In the genomic region with DNA sequence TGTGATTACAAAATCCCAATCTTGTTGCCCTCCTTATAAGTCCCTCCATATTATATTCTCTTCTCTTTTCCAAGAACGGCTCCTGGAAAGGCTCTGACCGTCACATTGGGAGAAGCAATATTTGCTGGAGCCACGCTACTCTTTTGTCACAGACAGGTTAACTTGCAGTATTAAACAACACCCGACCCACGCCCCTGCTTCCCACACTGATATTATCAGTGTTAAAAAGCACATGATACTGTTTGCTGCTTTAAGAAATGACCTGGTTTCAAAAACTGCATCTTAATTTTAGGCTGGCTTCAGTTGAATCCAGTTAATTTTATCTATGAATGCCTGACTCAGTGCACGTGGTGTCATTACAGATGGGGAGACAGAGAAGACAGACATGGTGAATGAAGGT, we compare ENCODE assay signal across 11 cellular contexts. TPM values are rescaled to one million over a fixed set of nuclear protein-coding genes. Genes with fewer than 3 reads are reported as not detected.
A peak's percentile ranks its signal among the peaks of the same experiment; 100 is the strongest.
DNase-seq lines count a peak whose midpoint lies in the region; ATAC-seq and TF ChIP-seq lines count a peak whose summit lies in the region.
"Had no signal": no experiment of that assay in that cellular context is flagged by ENCODE, and none has a peak within 500 bp of the region (broad histone marks: within the 10 kb centered on the region; RNA-seq: fewer than 3 reads in every experiment).

No MANE protein-coding gene starts in this region.

- H3K36me3 Mint-ChIP-seq in CD8-positive, alpha-beta memory T cell = peaks cover 7 to 55% (median 18%) of the 10 kb centered on the region in 3 donors

- DNase-seq in CD8-positive, alpha-beta memory T cell = peak in 1 of 5 donors; percentile 20
- DNase-seq in HL-60 (ENCODE audit: low read depth in 1 of 2, low spot score in 1 of 2) = no peak
- no peak for DNase-seq in coronary artery (ENCODE audit: low spot score)
- DNase-seq in ovary = no peak
- DNase-seq in RPMI8226 = no peak
- DNase-seq in stimulated activated CD4-positive, alpha-beta T cell treated with anti-CD3 and anti-CD28 coated beads, Interleukin-2, amount 100 ng/mL, for 24 hours = no peak
- DNase-seq: amygdala, DMS 273 treated with DMSO at 0.1 percent for 48 hours, NCI-H2227 treated with DMSO at 0.1 percent for 48 hours had no signal

- TF ChIP-seq EP300 in ovary (IDR thresholded peaks at IDR 0.05) = no peak

- H3K4me1 ChIP-seq in CD8-positive, alpha-beta memory T cell (ENCODE audit: insufficient read depth, low read length) = peaks cover 66% of the 10 kb centered on the region
- H3K4me1 ChIP-seq in ovary (ENCODE audit: insufficient read depth) = peaks cover 3% of the 10 kb centered on the region

- TF ChIP-seq CTCF in HL-60 (IDR thresholded peaks at IDR 0.05; ENCODE audit: insufficient read depth, low read length) (no peak), coronary artery (IDR thresholded peaks at IDR 0.05) (no peak), ovary (IDR thresholded peaks at IDR 0.05) (no peak)

- H3K36me3 ChIP-seq in CD8-positive, alpha-beta memory T cell (ENCODE audit: insufficient read depth, low read length) = no peaks in the 10 kb centered on the region
- no peaks in the 10 kb centered on the region for H3K36me3 ChIP-seq in ovary

- H3K9me3 ChIP-seq in CD8-positive, alpha-beta memory T cell (ENCODE audit: low read length) = no peaks in the 10 kb centered on the region
- H3K9me3 ChIP-seq in ovary = no peaks in the 10 kb centered on the region

- peak overlapping the region; percentile 86 to 98 (median 93) for H3K27ac Mint-ChIP-seq in CD8-positive, alpha-beta memory T cell

- no peaks in the 10 kb centered on the region for H3K27me3 ChIP-seq in CD8-positive, alpha-beta memory T cell (ENCODE audit: insufficient read depth, low read length, poor library complexity, severe bottlenecking)
- H3K27me3 ChIP-seq in HL-60 (ENCODE audit: insufficient read depth, poor library complexity, severe bottlenecking) (no peaks in the 10 kb centered on the region), ovary (no peaks in the 10 kb centered on the region)

- peak overlapping the region; percentile 96 to 99 (median 96) for H3K4me3 Mint-ChIP-seq in CD8-positive, alpha-beta memory T cell

- POLR2A ChIA-PET in CD8-positive, alpha-beta memory T cell (lab: Charles Lee) = interaction anchor here (0.6 to 2.0 kb wide), 2 partner anchors 36 to 523 kb away, joined by 5 read pairs; no protein-coding TSS in a partner anchor

- whole genome bisulfite sequencing in ovary, 3 donors = 76 to 81% (median 76%) methylated on average over 6 of the region's 6 CpGs

- peak overlapping the region; percentile 67 for H3K4me3 ChIP-seq in CD8-positive, alpha-beta memory T cell (ENCODE audit: low read length)
- H3K4me3 ChIP-seq in HL-60 (replicated peaks; ENCODE audit: insufficient read depth, low read length) (no peak overlapping the region; the same call in 1 of the 2 replicates), coronary artery (peak overlapping the region; percentile 90), ovary (peak overlapping the region; percentile 9)

- peaks cover 0 to 8% (median 0%) of the 10 kb centered on the region in 5 donors for H3K9me3 Mint-ChIP-seq in CD8-positive, alpha-beta memory T cell

- H3K27me3 Mint-ChIP-seq in CD8-positive, alpha-beta memory T cell = peaks cover 0 to 10% of the 10 kb centered on the region in 2 donors

- no peak for TF ChIP-seq POLR2A in ovary (IDR thresholded peaks at IDR 0.05)

- intact Hi-C loops in ovary (cut with DNase I) = no loop called here

- no peak for ATAC-seq in HG02885 (IDR thresholded peaks at IDR 0.05; ENCODE audit: poor library complexity, unreplicated experiment)

- CTCF ChIA-PET in CD8-positive, alpha-beta memory T cell (lab: Charles Lee) = interaction anchor here (1.1 kb wide), 1 partner anchor 20 kb away, joined by 4 read pairs; no protein-coding TSS in a partner anchor

- H3K4me1 Mint-ChIP-seq in CD8-positive, alpha-beta memory T cell = peaks cover 68 to 79% (median 71%) of the 10 kb centered on the region in 3 donors

- H3K27ac ChIP-seq in CD8-positive, alpha-beta memory T cell (ENCODE audit: low read depth, low read length) = peak overlapping the region; percentile 82
- H3K27ac ChIP-seq in HL-60 (replicated peaks) (peak overlapping the region; percentile 52; the same call in 1 of the 2 replicates), coronary artery (peak overlapping the region in 1 of 2 donors; percentile 73), ovary (no peak overlapping the region)
- H3K27ac ChIP-seq: VCaP had no signal

RNA-seq across cellular contexts. Expression of a gene that starts 3.1 kb away (rescaled TPM):
- total RNA-seq in CD8-positive, alpha-beta memory T cell = 10 to 100 TPM; 41.7 to 45.2 TPM
- polyA plus RNA-seq in CD8-positive, alpha-beta memory T cell = 89.2 TPM
- total RNA-seq in ovary = 10 to 100 TPM in 4 of 7 donors, 1 to 10 TPM in 3; 4.0 to 18.4 (median 12.1) TPM
- 10 to 100 TPM; 12.3 to 22.5 TPM for polyA plus RNA-seq in ovary

Comparison
In these comparisons a context has a peak if more than half of its experiments do, and no peak if none do; other contexts are left out.
1. H3K27ac ChIP-seq: peak in CD8-positive, alpha-beta memory T cell (single experiment) and HL-60 (single experiment); none in ovary (0 of 2).